In the genomic region with DNA sequence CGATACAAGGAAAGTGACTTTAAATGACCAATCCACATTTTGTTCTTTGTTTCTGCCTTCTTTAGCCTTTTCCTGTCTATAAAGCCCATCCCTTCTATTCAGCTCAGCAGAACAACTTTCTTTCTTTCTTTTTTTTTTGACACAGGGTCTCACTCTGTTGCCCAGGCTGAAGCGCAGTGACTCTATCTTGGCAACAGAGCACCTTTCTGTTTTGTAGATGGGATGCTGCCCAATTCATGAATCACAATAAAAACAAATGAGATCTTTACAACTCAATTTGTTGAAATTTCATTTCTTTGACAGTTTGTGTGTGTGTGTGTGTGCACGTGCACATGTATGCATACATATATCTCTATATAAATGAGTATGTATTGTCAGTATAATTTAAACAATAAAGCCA, we compare ENCODE assay signal across 2 cellular contexts.
TF ChIP-seq lines count a peak whose summit lies in the region.

No MANE protein-coding gene starts in this region.

TF ChIP-seq in WTC11, 78 proteins besides CTCF, POLR2A, EP300 and RAD21 (continued from another document):
- TF ChIP-seq ZNF532 (CRISPR knock-in tag; IDR thresholded peaks at IDR 0.05; ENCODE audit: borderline replicate concordance): no peak
TF ChIP-seq in WTC11: peak in this region for 1.

TF ChIP-seq in HepG2, 621 proteins besides CTCF, POLR2A, EP300 and RAD21 (continued from another document):
- no peak for TF ChIP-seq KDM5A (IDR thresholded peaks at IDR 0.05; ENCODE audit: borderline replicate concordance, low read length)
- no peak for TF ChIP-seq JUNB (CRISPR knock-in tag; IDR thresholded peaks at IDR 0.05; ENCODE audit: borderline replicate concordance)
- TF ChIP-seq ZNF496 (CRISPR knock-in tag; IDR thresholded peaks at IDR 0.05; ENCODE audit: insufficient replicate concordance): no peak
- no peak for TF ChIP-seq SCMH1 (CRISPR knock-in tag; IDR thresholded peaks at IDR 0.05; ENCODE audit: borderline replicate concordance)
- TF ChIP-seq, protein P1, sequence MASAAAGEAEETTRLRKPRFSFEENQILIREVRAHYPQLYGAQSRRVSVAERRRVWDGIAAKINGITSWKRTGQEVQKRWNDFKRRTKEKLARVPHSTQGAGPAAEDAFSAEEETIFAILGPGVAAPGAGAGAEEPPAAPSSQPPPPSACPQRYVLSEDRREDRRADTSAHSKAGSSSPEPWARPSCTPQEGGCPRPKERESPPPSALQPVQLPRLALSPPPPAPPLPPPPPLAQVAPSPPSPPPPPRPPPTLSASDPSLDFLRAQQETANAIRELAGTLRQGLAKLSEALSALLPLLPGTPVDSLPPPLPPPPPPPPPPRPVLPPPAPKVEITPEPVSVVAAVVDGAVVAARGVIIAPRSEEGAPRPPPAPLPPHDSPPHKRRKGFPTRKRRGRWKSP (CRISPR knock-in tag; IDR thresholded peaks at IDR 0.05): no peak
- no peak for TF ChIP-seq ADNP (CRISPR knock-in tag; IDR thresholded peaks at IDR 0.05)
- TF ChIP-seq ZNF264 (CRISPR knock-in tag; IDR thresholded peaks at IDR 0.05): no peak
